In genomic region chr5:112069329-112069728, GRCh38 we compare ENCODE assay signal across 4 cellular contexts.
TF ChIP-seq lines count a peak whose summit lies in the region.

No MANE protein-coding gene starts in this region.

TF ChIP-seq in HepG2, 621 proteins besides CTCF, POLR2A, EP300 and RAD21:
- TF ChIP-seq POGZ (CRISPR knock-in tag; IDR thresholded peaks at IDR 0.05) (no peak), MAFK (conservative IDR thresholded peaks at IDR 0.05 in 1 of 2, IDR thresholded peaks at IDR 0.05 in 1 of 2; ENCODE audit: low read length in 2 of 2) (peak; percentile 73 to 82; a peak in 3 of 4 replicates), MAFF (IDR thresholded peaks at IDR 0.05; ENCODE audit: low read depth, low read length) (peak; percentile 68)

TF ChIP-seq in A549, 52 proteins besides CTCF, POLR2A, EP300 and RAD21:
- TF ChIP-seq FOSL2 (IDR thresholded peaks at IDR 0.05) = no peak
- TF ChIP-seq FOSL2 (CRISPR knock-in tag; IDR thresholded peaks at IDR 0.05) = no peak
- TF ChIP-seq JUN (IDR thresholded peaks at IDR 0.05) = no peak
- TF ChIP-seq MYC (IDR thresholded peaks at IDR 0.05; ENCODE audit: borderline replicate concordance, low read length) = no peak
- no peak for TF ChIP-seq ELK1 (IDR thresholded peaks at IDR 0.05; ENCODE audit: low read depth, low read length)
- TF ChIP-seq CEBPB (IDR thresholded peaks at IDR 0.05) = no peak
- no peak for TF ChIP-seq FOSB (CRISPR knock-in tag; IDR thresholded peaks at IDR 0.05)
- TF ChIP-seq MAFK (IDR thresholded peaks at IDR 0.05; ENCODE audit: partially characterized antibody) = peak; percentile 72
TF ChIP-seq in A549: peak in this region for 1.

TF ChIP-seq in IMR-90, 13 proteins besides CTCF, POLR2A, EP300 and RAD21:
- no peak for TF ChIP-seq CEBPB (IDR thresholded peaks at IDR 0.05; ENCODE audit: low read depth, low read length)
- TF ChIP-seq RFX5 (IDR thresholded peaks at IDR 0.05; ENCODE audit: low read depth, low read length) = no peak
- TF ChIP-seq MAFK (IDR thresholded peaks at IDR 0.05; ENCODE audit: low read depth, low read length) = peak; percentile 85
- no peak for TF ChIP-seq BHLHE40 (IDR thresholded peaks at IDR 0.05; ENCODE audit: low read depth, low read length)

TF ChIP-seq in H1, 55 proteins besides CTCF, POLR2A, EP300 and RAD21:
- TF ChIP-seq MAFK (IDR thresholded peaks at IDR 0.05; ENCODE audit: low read depth, low read length) (peak; percentile 12; the same call in 1 of the 2 replicates), CBX8 (IDR thresholded peaks at IDR 0.05; ENCODE audit: borderline replicate concordance, low read depth, low read length) (no peak), EGR1 (IDR thresholded peaks at IDR 0.05; ENCODE audit: borderline replicate concordance, low read depth, low read length) (no peak)
